8 cellular contexts compared by ENCODE assay signal in genomic region chr16:84062734-84063640, GRCh38.
A peak's percentile ranks its signal among the peaks of the same experiment; 100 is the strongest.
DNase-seq lines count a peak whose midpoint lies in the region; ATAC-seq and FAIRE-seq lines count a peak whose summit lies in the region.

No MANE protein-coding gene starts in this region.

- no peak overlapping the region for H3K4me3 Mint-ChIP-seq in memory B cell

- H3K9me3 Mint-ChIP-seq in memory B cell: no peaks in the 10 kb centered on the region

- H3K36me3 ChIP-seq in effector memory CD4-positive, alpha-beta T cell (ENCODE audit: control insufficient read depth, insufficient read depth, low read length): peaks cover 93% of the 10 kb centered on the region

- H3K9me3 ChIP-seq in effector memory CD4-positive, alpha-beta T cell (ENCODE audit: control insufficient read depth, low read length): no peaks in the 10 kb centered on the region

- no peaks in the 10 kb centered on the region for H3K27me3 Mint-ChIP-seq in memory B cell

- H3K4me3 ChIP-seq in effector memory CD4-positive, alpha-beta T cell (ENCODE audit: insufficient read depth, low read depth, low read length, poor library complexity, severe bottlenecking): no peak overlapping the region

- H3K4me1 ChIP-seq in effector memory CD4-positive, alpha-beta T cell (ENCODE audit: control insufficient read depth, insufficient read depth, low read length, poor library complexity, severe bottlenecking): no peaks in the 10 kb centered on the region

- FAIRE-seq in GM18507 (lab: Jason Lieb, UNC): no peak

- H3K4me1 Mint-ChIP-seq in memory B cell: no peaks in the 10 kb centered on the region

- H3K27ac ChIP-seq in effector memory CD4-positive, alpha-beta T cell (ENCODE audit: insufficient read depth, low read length, poor library complexity, severe bottlenecking): no peak overlapping the region

- H3K27me3 ChIP-seq in effector memory CD4-positive, alpha-beta T cell (replicated peaks; ENCODE audit: control insufficient read depth, insufficient read depth, low read length, poor library complexity, severe bottlenecking): no peaks in the 10 kb centered on the region

- ATAC-seq in memory B cell (ENCODE audit: low read depth): peak; percentile 78
- ATAC-seq in GM21447 (IDR thresholded peaks at IDR 0.05; ENCODE audit: unreplicated experiment): no peak

- H3K27ac Mint-ChIP-seq in memory B cell: no peak overlapping the region

- peaks cover 28% of the 10 kb centered on the region for H3K36me3 Mint-ChIP-seq in memory B cell

- DNase-seq in AG08395 (ENCODE audit: low spot score): peak; percentile 91
- DNase-seq in GM18507 (ENCODE audit: extremely low spot score, insufficient read length, low read depth): peak; percentile 29
- DNase-seq in NCI-H748 treated with DMSO at 0.1 percent for 48 hours (lab: John Stamatoyannopoulos, UW): peak; percentile 19
- DNase-seq in activated CD8-positive, alpha-beta memory T cell treated with anti-CD3 and anti-CD28 coated beads for 24 hours: peak; percentile 85
- DNase-seq in effector memory CD4-positive, alpha-beta T cell: peak; percentile 23 to 46 (median 25)
- peak; percentile 53 to 56 for DNase-seq in memory B cell (ENCODE audit: low spot score in 2 of 2)
- DNase-seq in stimulated activated CD8-positive, alpha-beta memory T cell treated with anti-CD3 and anti-CD28 coated beads, Interleukin-15, amount 100 ng/mL, for 24 hours (ENCODE audit: low read depth): peak; percentile 48

Comparison
In these comparisons a context has a peak if more than half of its experiments do, and no peak if none do; other contexts are left out.
1. DNase-seq: peak in every context shown above with its lines; median percentile 91 in AG08395; 85 in activated CD8-positive, alpha-beta memory T cell treated with anti-CD3 and anti-CD28 coated beads for 24 hours; 54 in memory B cell; 48 in stimulated activated CD8-positive, alpha-beta memory T cell treated with anti-CD3 and anti-CD28 coated beads, Interleukin-15, amount 100 ng/mL, for 24 hours; 29 in GM18507; 25 in effector memory CD4-positive, alpha-beta T cell; 19 in NCI-H748 treated with DMSO at 0.1 percent for 48 hours.